10 cellular contexts compared by ENCODE assay signal in the genomic region with DNA sequence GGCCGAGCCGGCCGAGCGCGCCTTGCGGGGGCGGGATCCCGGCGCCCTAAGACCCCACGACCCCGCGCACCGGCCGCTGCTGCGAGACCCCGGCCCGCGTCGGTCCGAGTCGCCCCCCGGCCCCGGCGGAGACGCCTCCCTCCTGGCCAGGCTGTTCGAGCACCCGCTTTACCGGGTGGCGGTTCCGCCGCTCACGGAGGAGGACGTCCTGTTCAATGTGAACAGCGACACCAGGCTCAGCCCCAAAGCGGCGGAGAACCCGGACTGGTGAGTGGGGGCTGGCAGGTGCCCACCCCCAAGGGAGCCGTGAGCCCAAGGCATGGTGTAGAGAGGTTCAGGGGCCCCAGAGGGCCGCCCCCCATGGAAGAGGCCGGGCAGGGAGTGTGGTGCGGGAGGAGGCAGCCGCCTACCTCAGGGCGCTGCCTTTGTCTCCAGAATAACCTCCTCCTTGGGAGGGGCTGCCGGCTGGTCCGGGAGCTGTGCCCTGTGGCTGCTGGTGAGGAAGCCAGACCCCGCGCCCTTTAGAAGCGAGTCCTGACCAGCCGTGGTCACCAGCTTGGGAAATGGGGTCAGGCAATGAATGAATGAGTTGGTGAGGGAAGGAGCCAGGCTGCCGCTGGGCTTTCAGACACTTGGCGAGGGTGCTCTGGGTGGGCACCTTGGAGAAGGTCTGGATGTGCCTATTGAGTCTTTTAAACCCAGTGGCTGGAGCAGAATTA. TPM values are rescaled to one million over a fixed set of nuclear protein-coding genes. Genes with fewer than 3 reads are reported as not detected.
DNase-seq lines count a peak whose midpoint lies in the region; ATAC-seq and TF ChIP-seq lines count a peak whose summit lies in the region.
"Had no signal": no experiment of that assay in that cellular context is flagged by ENCODE, and none has a peak within 500 bp of the region (broad histone marks: within the 10 kb centered on the region; RNA-seq: fewer than 3 reads in every experiment).

No MANE protein-coding gene starts in this region.

- H3K27ac Mint-ChIP-seq in HFFc6: no peak overlapping the region
- no peak overlapping the region for H3K27ac Mint-ChIP-seq in endothelial cell (ENCODE audit: unreplicated experiment)
- H3K27ac Mint-ChIP-seq in naive thymus-derived CD8-positive, alpha-beta T cell: no peak overlapping the region

- H3K4me3 Mint-ChIP-seq in HFFc6: peak overlapping the region; percentile 92
- H3K4me3 Mint-ChIP-seq in endothelial cell (ENCODE audit: unreplicated experiment): peak overlapping the region; percentile 62
- H3K4me3 Mint-ChIP-seq in naive thymus-derived CD8-positive, alpha-beta T cell: peak overlapping the region in 9 of 10 donors; percentile 20 to 66 (median 43)

- TF ChIP-seq CTCF in AG04449 (IDR thresholded peaks at IDR 0.05; ENCODE audit: insufficient read depth, low read length, missing control alignments) (no peak), HFFc6 (IDR thresholded peaks at IDR 0.05) (no peak), endothelial cell (IDR thresholded peaks at IDR 0.05; ENCODE audit: unreplicated experiment) (no peak)

- no peak for ATAC-seq in naive thymus-derived CD8-positive, alpha-beta T cell
- ATAC-seq: GM12878 had no signal

- peaks cover 2% of the 10 kb centered on the region for H3K27me3 Mint-ChIP-seq in HFFc6 (ENCODE audit: insufficient read depth)
- H3K27me3 Mint-ChIP-seq in endothelial cell (ENCODE audit: unreplicated experiment): peaks cover 25% of the 10 kb centered on the region
- peaks cover 11 to 59% (median 25%) of the 10 kb centered on the region in 5 donors for H3K27me3 Mint-ChIP-seq in naive thymus-derived CD8-positive, alpha-beta T cell

- peaks cover 19% of the 10 kb centered on the region for H3K36me3 Mint-ChIP-seq in HFFc6 (ENCODE audit: low read depth)
- no peaks in the 10 kb centered on the region for H3K36me3 Mint-ChIP-seq in endothelial cell (ENCODE audit: low read depth, unreplicated experiment)
- H3K36me3 Mint-ChIP-seq in naive thymus-derived CD8-positive, alpha-beta T cell: no peaks in the 10 kb centered on the region

- CTCF ChIA-PET in AG04449 (lab: Yijun Ruan, JAX): no interaction called here

- H3K9me3 Mint-ChIP-seq in HFFc6 (no peaks in the 10 kb centered on the region), endothelial cell (ENCODE audit: unreplicated experiment) (no peaks in the 10 kb centered on the region)
- peaks cover 0 to 3% (median 0%) of the 10 kb centered on the region in 9 donors for H3K9me3 Mint-ChIP-seq in naive thymus-derived CD8-positive, alpha-beta T cell

- H3K4me3 ChIP-seq in AG04449 (ENCODE audit: low read depth, low read length): peak overlapping the region; percentile 68
- H3K4me3 ChIP-seq: GM12878 had no signal

- H3K4me1 Mint-ChIP-seq in HFFc6 (ENCODE audit: low read depth): peaks cover 36% of the 10 kb centered on the region
- peaks cover 11% of the 10 kb centered on the region for H3K4me1 Mint-ChIP-seq in endothelial cell (ENCODE audit: unreplicated experiment)
- peaks cover 3 to 7% (median 5%) of the 10 kb centered on the region in 4 donors for H3K4me1 Mint-ChIP-seq in naive thymus-derived CD8-positive, alpha-beta T cell

- DNase-seq in AG04449 (ENCODE audit: low read depth, low spot score) (no peak), HFFc6 (no peak), endothelial cell (ENCODE audit: low spot score) (no peak), SW480 (ENCODE audit: low spot score) (no peak), NCI-H187 treated with DMSO at 0.1 percent for 48 hours (lab: John Stamatoyannopoulos, UW) (no peak), SKM-1 treated with dmso at 0.1 percent for 144 hours (lab: John Stamatoyannopoulos, UW; ENCODE audit: unreplicated experiment) (no peak)
- peak in 1 of 10 donors; percentile 11 for DNase-seq in naive thymus-derived CD8-positive, alpha-beta T cell
- no peak for DNase-seq in effector CD8-positive, alpha-beta T cell (lab: John Stamatoyannopoulos, UW)
- DNase-seq: NCI-H1930 had no signal

- POLR2A ChIA-PET in AG04449 (lab: Yijun Ruan, JAX): no interaction called here
- POLR2A ChIA-PET in naive thymus-derived CD8-positive, alpha-beta T cell (lab: Charles Lee): no interaction called here

RNA-seq across cellular contexts. Expression of gene FAM20C, which starts 1.3 kb away (rescaled TPM):
- total RNA-seq in HFFc6 (2021; fragmentation: NEBNext Ultra II Directional; extraction: Animal tissue kit (Norgen Biotek cat#: 25700)): 10 to 100 TPM; 22.2 to 31.1 (median 23.2) TPM
- 3.1 TPM for total RNA-seq in endothelial cell (ENCODE audit: unreplicated experiment)
- under 1 TPM; 0.60 to 0.66 TPM for total RNA-seq in naive thymus-derived CD8-positive, alpha-beta T cell
- polyA plus RNA-seq in naive thymus-derived CD8-positive, alpha-beta T cell: not detected
- polyA plus RNA-seq: GM12878 had no signal
